In the genomic region with DNA sequence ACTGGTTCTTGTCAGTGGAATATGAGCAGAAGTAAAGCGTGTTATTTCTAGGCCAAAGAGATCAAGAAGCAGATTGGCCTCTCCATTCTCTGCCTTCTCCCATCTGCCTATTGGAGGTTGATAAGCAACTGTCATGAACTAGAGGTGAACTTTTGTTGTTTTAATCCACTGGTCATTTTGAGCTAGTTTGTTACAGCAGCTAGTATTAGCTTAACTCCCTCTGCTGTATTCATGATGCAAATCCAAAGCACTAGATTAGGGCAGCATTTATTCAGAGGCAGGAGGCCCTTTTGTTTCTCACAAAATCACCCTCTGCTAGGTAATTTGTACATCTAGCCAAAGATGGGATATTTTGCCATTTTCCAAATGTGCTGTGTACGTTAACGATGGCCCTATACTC, we compare ENCODE assay signal across 30 cellular contexts.
"Had no signal": no experiment of that assay in that cellular context is flagged by ENCODE, and none has a peak within 500 bp of the region (broad histone marks: within the 10 kb centered on the region; RNA-seq: fewer than 3 reads in every experiment).

No MANE protein-coding gene starts in this region.

- H3K27me3 ChIP-seq: MG63 had no signal

- H3K9me3 ChIP-seq: MG63 had no signal

- H3K4me3 ChIP-seq: MG63 had no signal

- H3K36me3 ChIP-seq: MG63 had no signal

- DNase-seq: Karpas-422, Kasumi-1, MG63, MM.1S, MV-4-11, NCI-H1092, NCI-H1092 treated with DMSO at 0.1 percent for 48 hours, NCI-H1105, NCI-H1417 treated with DMSO at 0.1 percent for 48 hours, NCI-H1436, NCI-H1436 treated with DMSO at 0.1 percent for 48 hours, NCI-H1694, NCI-H1694 treated with DMSO at 0.1 percent for 48 hours, NCI-H187, NCI-H187 treated with DMSO at 0.1 percent for 48 hours, NCI-H1930, NCI-H2029, NCI-H2029 treated with DMSO at 0.1 percent for 48 hours, NCI-H2081 treated with DMSO at 0.1 percent for 48 hours, NCI-H2107, NCI-H2171, NCI-H2171 treated with DMSO at 0.1 percent for 48 hours, NCI-H2227 treated with DMSO at 0.1 percent for 48 hours, NCI-H226, NCI-H345, NCI-H446, NCI-H446 treated with DMSO at 0.1 percent for 48 hours, NCI-H510A, NCI-H510A treated with DMSO at 0.1 percent for 48 hours, NCI-H524 had no signal
